Comparison of ENCODE assay signal across 8 cellular contexts in genomic region chr1:2228684-2229031, GRCh38. TPM values are rescaled to one million over a fixed set of nuclear protein-coding genes. Genes with fewer than 3 reads are reported as not detected.
A peak's percentile ranks its signal among the peaks of the same experiment; 100 is the strongest.
DNase-seq lines count a peak whose midpoint lies in the region; ATAC-seq and TF ChIP-seq lines count a peak whose summit lies in the region.

No MANE protein-coding gene starts in this region.

- H3K36me3 ChIP-seq in HEK293 (ENCODE audit: control insufficient read depth in 2 of 2, insufficient read depth in 1 of 2, low read length in 2 of 2) (peaks cover 0 to 29% of the 10 kb centered on the region in 2 experiments; a peak in 1 of 3 replicates), thyroid gland (no peaks in the 10 kb centered on the region)

- H3K27ac ChIP-seq in HEK293 (ENCODE audit: extremely low read depth, low read depth, low read length) (peak overlapping the region; percentile 90), thyroid gland (peak overlapping the region; percentile 78 to 90 (median 86))

- POLR2A ChIA-PET in AG04449 (lab: Yijun Ruan, JAX): interaction anchor here (0.6 to 1.9 kb wide), 12 partner anchors 13 to 163 kb away, joined by 3 to 11 read pairs (median 4); partner anchors contain the start of genes FAAP20, MORN1 and RER1
- POLR2A ChIA-PET in HEK293 (lab: Yijun Ruan, JAX): interaction anchor here (0.6 to 2.0 kb wide), 12 partner anchors 12 to 163 kb away, joined by 3 to 10 read pairs (median 4); partner anchors contain the start of genes FAAP20, MORN1 and RER1

- peaks cover 3% of the 10 kb centered on the region for H3K4me1 ChIP-seq in HEK293 (ENCODE audit: control insufficient read depth, insufficient read depth, low read length)
- peaks cover 44 to 48% of the 10 kb centered on the region in 2 donors for H3K4me1 ChIP-seq in thyroid gland

- WGBS in thyroid gland, 2 donors: 0% methylated on average over 4 to 13 of the region's 53 CpGs

- in situ Hi-C loops in astrocyte of the cerebellum (cut with HindIII; ENCODE audit: low sequenced_read_pairs): no loop called here

- H3K4me3 ChIP-seq in AG04449 (ENCODE audit: low read depth, low read length): peak overlapping the region; percentile 83
- H3K4me3 ChIP-seq in HEK293 (ENCODE audit: low read depth, low read length): peak overlapping the region; percentile 78
- peak overlapping the region; percentile 88 for H3K4me3 ChIP-seq in astrocyte of the cerebellum (ENCODE audit: low read depth, low read length)
- peak overlapping the region; percentile 15 to 54 (median 28) for H3K4me3 ChIP-seq in thyroid gland (replicated peaks in 1 of 3)

- ATAC-seq in left colon: peak; percentile 4

- CTCF ChIA-PET in AG04449 (lab: Yijun Ruan, JAX): interaction anchor here (0.8 to 6.8 kb wide), 5 partner anchors 33 to 155 kb away, joined by 3 to 52 read pairs (median 4); partner anchors contain the start of gene FAAP20
- CTCF ChIA-PET in HEK293 (lab: Yijun Ruan, JAX): no interaction called here

- no peak for TF ChIP-seq POLR2A in thyroid gland (IDR thresholded peaks at IDR 0.05)

- no peak for TF ChIP-seq CTCF in AG04449 (IDR thresholded peaks at IDR 0.05; ENCODE audit: insufficient read depth, low read length, missing control alignments)
- no peak for TF ChIP-seq CTCF in HEK293 (tag by site-specific recombination; IDR thresholded peaks at IDR 0.05)
- TF ChIP-seq CTCF in astrocyte of the cerebellum (IDR thresholded peaks at IDR 0.05; ENCODE audit: low read depth, low read length, missing control alignments): no peak
- TF ChIP-seq CTCF in thyroid gland (IDR thresholded peaks at IDR 0.05): no peak

- intact Hi-C loops in left colon (cut with DNase I, micrococcal nuclease): no loop called here
- intact Hi-C loops in thyroid gland (cut with DNase I): no loop called here

- H3K27me3 ChIP-seq in thyroid gland: no peaks in the 10 kb centered on the region

- H3K9me3 ChIP-seq in HEK293 (ENCODE audit: control insufficient read depth, insufficient read depth, low read depth, low read length) (no peaks in the 10 kb centered on the region), thyroid gland (no peaks in the 10 kb centered on the region)

- DNase-seq in AG04449 (ENCODE audit: low read depth, low spot score) (no peak), astrocyte of the cerebellum (ENCODE audit: low read depth) (no peak), left colon (peak in 1 of 2 donors; percentile 56), thyroid gland (peak; percentile 45 to 57), DMS79 treated with DMSO at 0.1 percent for 48 hours (lab: John Stamatoyannopoulos, UW) (no peak), GF-D8 (lab: John Stamatoyannopoulos, UW) (no peak), mucosa of gallbladder (ENCODE audit: low spot score) (no peak)

TF ChIP-seq in HEK293, 187 proteins besides CTCF, POLR2A, EP300 and RAD21:
- no peak for TF ChIP-seq ZNF23 (tag by site-specific recombination; IDR thresholded peaks at IDR 0.05; ENCODE audit: borderline replicate concordance)
- TF ChIP-seq ZNF391 (tag by site-specific recombination; IDR thresholded peaks at IDR 0.05; ENCODE audit: borderline replicate concordance, low read depth): no peak
- TF ChIP-seq ZNF335 (tag by site-specific recombination; conservative IDR thresholded peaks at IDR 0.05): no peak
- TF ChIP-seq ZNF529 (tag by site-specific recombination; IDR thresholded peaks at IDR 0.05; ENCODE audit: insufficient replicate concordance): no peak
- TF ChIP-seq REPIN1 (tag by site-specific recombination; IDR thresholded peaks at IDR 0.05; ENCODE audit: low read depth): no peak
- no peak for TF ChIP-seq GLIS2 (tag by site-specific recombination; IDR thresholded peaks at IDR 0.05)
- no peak for TF ChIP-seq ZNF239 (tag by site-specific recombination; IDR thresholded peaks at IDR 0.05)
- TF ChIP-seq, protein P1, sequence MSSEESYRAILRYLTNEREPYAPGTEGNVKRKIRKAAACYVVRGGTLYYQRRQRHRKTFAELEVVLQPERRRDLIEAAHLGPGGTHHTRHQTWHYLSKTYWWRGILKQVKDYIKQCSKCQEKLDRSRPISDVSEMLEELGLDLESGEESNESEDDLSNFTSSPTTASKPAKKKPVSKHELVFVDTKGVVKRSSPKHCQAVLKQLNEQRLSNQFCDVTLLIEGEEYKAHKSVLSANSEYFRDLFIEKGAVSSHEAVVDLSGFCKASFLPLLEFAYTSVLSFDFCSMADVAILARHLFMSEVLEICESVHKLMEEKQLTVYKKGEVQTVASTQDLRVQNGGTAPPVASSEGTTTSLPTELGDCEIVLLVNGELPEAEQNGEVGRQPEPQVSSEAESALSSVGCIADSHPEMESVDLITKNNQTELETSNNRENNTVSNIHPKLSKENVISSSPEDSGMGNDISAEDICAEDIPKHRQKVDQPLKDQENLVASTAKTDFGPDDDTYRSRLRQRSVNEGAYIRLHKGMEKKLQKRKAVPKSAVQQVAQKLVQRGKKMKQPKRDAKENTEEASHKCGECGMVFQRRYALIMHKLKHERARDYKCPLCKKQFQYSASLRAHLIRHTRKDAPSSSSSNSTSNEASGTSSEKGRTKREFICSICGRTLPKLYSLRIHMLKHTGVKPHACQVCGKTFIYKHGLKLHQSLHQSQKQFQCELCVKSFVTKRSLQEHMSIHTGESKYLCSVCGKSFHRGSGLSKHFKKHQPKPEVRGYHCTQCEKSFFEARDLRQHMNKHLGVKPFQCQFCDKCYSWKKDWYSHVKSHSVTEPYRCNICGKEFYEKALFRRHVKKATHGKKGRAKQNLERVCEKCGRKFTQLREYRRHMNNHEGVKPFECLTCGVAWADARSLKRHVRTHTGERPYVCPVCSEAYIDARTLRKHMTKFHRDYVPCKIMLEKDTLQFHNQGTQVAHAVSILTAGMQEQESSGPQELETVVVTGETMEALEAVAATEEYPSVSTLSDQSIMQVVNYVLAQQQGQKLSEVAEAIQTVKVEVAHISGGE (tag by site-specific recombination; conservative IDR thresholded peaks at IDR 0.05; ENCODE audit: low read depth): no peak
- no peak for TF ChIP-seq ZNF585B (tag by site-specific recombination; IDR thresholded peaks at IDR 0.05)
- TF ChIP-seq ZNF292 (tag by site-specific recombination; IDR thresholded peaks at IDR 0.05; ENCODE audit: borderline replicate concordance, low read depth): no peak
- no peak for TF ChIP-seq AEBP2 (tag by site-specific recombination; IDR thresholded peaks at IDR 0.05; ENCODE audit: borderline replicate concordance)
TF ChIP-seq in HEK293: peak in this region for 0.

RNA-seq across cellular contexts. Expression of gene SKI, which starts 0.5 kb away (rescaled TPM):
- total RNA-seq in left colon: 10 to 100 TPM; 30.2 to 35.5 TPM
- 10 to 100 TPM; 31.4 to 59.6 (median 39.9) TPM for total RNA-seq in thyroid gland
- 78.9 TPM for total RNA-seq in mucosa of gallbladder

RNA-seq across cellular contexts. Expression of gene FAAP20, which starts 34.1 kb away (rescaled TPM):
- 10 to 100 TPM; 28.5 to 32.6 TPM for total RNA-seq in left colon
- total RNA-seq in thyroid gland: 10 to 100 TPM; 42.2 to 82.2 (median 50.2) TPM
- total RNA-seq in mucosa of gallbladder: 74.2 TPM

Comparison
In these comparisons a context has a peak if more than half of its experiments do, and no peak if none do; other contexts are left out.
1. DNase-seq: peak in thyroid gland (2 of 2); none in AG04449 (single experiment), astrocyte of the cerebellum (single experiment), DMS79 treated with DMSO at 0.1 percent for 48 hours (single experiment), GF-D8 (single experiment) and mucosa of gallbladder (single experiment).
2. H3K4me3 ChIP-seq: peak in every context shown above with its lines; median percentile 88 in astrocyte of the cerebellum; 83 in AG04449; 78 in HEK293; 28 in thyroid gland.